10 cellular contexts compared by ENCODE assay signal in genomic region chr7:36208406-36208805, GRCh38. TPM values are rescaled to one million over a fixed set of nuclear protein-coding genes. Genes with fewer than 3 reads are reported as not detected.
DNase-seq lines count a peak whose midpoint lies in the region; ATAC-seq, FAIRE-seq and TF ChIP-seq lines count a peak whose summit lies in the region.
"Had no signal": no experiment of that assay in that cellular context is flagged by ENCODE, and none has a peak within 500 bp of the region (broad histone marks: within the 10 kb centered on the region; RNA-seq: fewer than 3 reads in every experiment).

No MANE protein-coding gene starts in this region.

- no peaks in the 10 kb centered on the region for H3K36me3 Mint-ChIP-seq in natural killer cell

- H3K9ac ChIP-seq in PC-3 (ENCODE audit: low read length), result no peak overlapping the region

- no peak overlapping the region for H3K4me2 ChIP-seq in PC-3 (ENCODE audit: low read length)

- DNase-seq in HTR-8/SVneo (ENCODE audit: insufficient read length, low spot score) (no peak), brain microvascular endothelial cell (peak; percentile 6), natural killer cell (no peak), PC-3 (no peak), NCI-H1417 treated with DMSO at 0.1 percent for 48 hours (lab: John Stamatoyannopoulos, UW) (no peak), NCI-H510A treated with DMSO at 0.1 percent for 48 hours (lab: John Stamatoyannopoulos, UW) (no peak)
- DNase-seq: H9 had no signal

- no peaks in the 10 kb centered on the region for H3K9me3 Mint-ChIP-seq in natural killer cell

- H3K36me3 ChIP-seq in ACC112 (ENCODE audit: insufficient read depth, low read length) (no peaks in the 10 kb centered on the region), brain microvascular endothelial cell (replicated peaks) (no peaks in the 10 kb centered on the region), PC-3 (ENCODE audit: low read depth, low read length) (no peaks in the 10 kb centered on the region)
- H3K36me3 ChIP-seq: heart left ventricle had no signal

- in situ Hi-C loops in brain microvascular endothelial cell (cut with HindIII; ENCODE audit: low pct_ligation_motif_present, low sequenced_read_pairs), result no loop called here

- H3K27ac ChIP-seq in ACC112 (ENCODE audit: low read depth, low read length), result peak overlapping the region; percentile 52; the same call in 1 of the 2 replicates
- peak overlapping the region; percentile 65 for H3K27ac ChIP-seq in brain microvascular endothelial cell
- no peak overlapping the region for H3K27ac ChIP-seq in PC-3 (ENCODE audit: low read length)

- H3K4me3 ChIP-seq in ACC112 (ENCODE audit: low read depth, low read length), result no peak overlapping the region
- H3K4me3 ChIP-seq in brain microvascular endothelial cell (ENCODE audit: low read depth, low read length), result no peak overlapping the region
- H3K4me3 ChIP-seq in PC-3 (ENCODE audit: low read length), result no peak overlapping the region
- H3K4me3 ChIP-seq: heart left ventricle had no signal

- peak; percentile 86 for FAIRE-seq in HTR-8/SVneo (lab: Jason Lieb, UNC)

- H2AFZ ChIP-seq in ACC112 (ENCODE audit: low read length, unreplicated experiment), result no peak overlapping the region
- no peak overlapping the region for H2AFZ ChIP-seq in PC-3 (ENCODE audit: low read length)

- H3K9me3 ChIP-seq in PC-3 (ENCODE audit: low read length), result no peaks in the 10 kb centered on the region
- H3K9me3 ChIP-seq: heart left ventricle had no signal

- peaks cover 0 to 5% of the 10 kb centered on the region in 2 donors for H3K27me3 Mint-ChIP-seq in natural killer cell (ENCODE audit: low read depth in 2 of 2)

- no peak for TF ChIP-seq CTCF in brain microvascular endothelial cell (IDR thresholded peaks at IDR 0.05; ENCODE audit: low read depth, low read length, missing control alignments)
- TF ChIP-seq CTCF in natural killer cell (IDR thresholded peaks at IDR 0.05), result no peak
- no peak for TF ChIP-seq CTCF in PC-3 (conservative IDR thresholded peaks at IDR 0.05; ENCODE audit: low read depth, low read length)

- no peak overlapping the region for H3K27ac Mint-ChIP-seq in natural killer cell

- no peaks in the 10 kb centered on the region for H3K79me2 ChIP-seq in ACC112 (ENCODE audit: control insufficient read depth, insufficient read depth, low read length, unreplicated experiment)
- H3K79me2 ChIP-seq in PC-3 (ENCODE audit: low read length), result peaks cover 50% of the 10 kb centered on the region

- H3K27me3 ChIP-seq in ACC112 (ENCODE audit: insufficient read depth, low read length) (no peaks in the 10 kb centered on the region), brain microvascular endothelial cell (replicated peaks) (no peaks in the 10 kb centered on the region), PC-3 (ENCODE audit: low read length) (no peaks in the 10 kb centered on the region)
- H3K27me3 ChIP-seq: heart left ventricle had no signal

- H3K4me1 Mint-ChIP-seq in natural killer cell, result peaks cover 0 to 12% of the 10 kb centered on the region in 2 donors

- H4K20me1 ChIP-seq in PC-3 (ENCODE audit: low read length), result no peaks in the 10 kb centered on the region

- H3K4me3 Mint-ChIP-seq in natural killer cell, result no peak overlapping the region
- H3K4me3 Mint-ChIP-seq: H9 had no signal

- no peaks in the 10 kb centered on the region for H3F3A ChIP-seq in PC-3 (ENCODE audit: low read length, unreplicated experiment)

- no peaks in the 10 kb centered on the region for H3K9me2 ChIP-seq in PC-3 (replicated peaks; ENCODE audit: low read length)

- ATAC-seq in natural killer cell (peak in 2 of 3 donors; percentile 7 to 26), PC-3 (no peak), HG03342 (IDR thresholded peaks at IDR 0.05; ENCODE audit: unreplicated experiment) (no peak)

- H3K4me1 ChIP-seq in ACC112 (ENCODE audit: control insufficient read depth, insufficient read depth, low read length, unreplicated experiment), result peaks cover 26% of the 10 kb centered on the region
- peaks cover 41% of the 10 kb centered on the region for H3K4me1 ChIP-seq in PC-3 (ENCODE audit: insufficient read depth, low read length)

- CTCF ChIA-PET in PC-3 (lab: Charles Lee), result no interaction called here

- POLR2A ChIA-PET in PC-3 (lab: Charles Lee; ENCODE audit: unreplicated experiment), result no interaction called here

- BruUV-seq in PC-3 (replicated peaks; lab: Mats Ljungman, UMichigan), result no TSS peak

- intact Hi-C loops in natural killer cell (cut with micrococcal nuclease) (no loop called here), PC-3 (cut with micrococcal nuclease) (loop anchor here (5.0 kb wide), 1 partner anchor 54 kb away; no protein-coding TSS in a partner anchor)

RNA-seq across cellular contexts. Expression of gene EEPD1, which starts 55.4 kb away (rescaled TPM):
- total RNA-seq in natural killer cell (1 to 10 TPM in 2 of 3 donors, under 1 TPM in 1; 0.45 to 4.9 (median 1.4) TPM), PC-3 (2014; rRNA removed) (28.3 and 31.8 TPM in 2 replicates)

Comparison
In these comparisons a context has a peak if more than half of its experiments do, and no peak if none do; other contexts are left out.
1. ATAC-seq: peak in natural killer cell (2 of 3); none in PC-3 (single experiment) and HG03342 (single experiment).